ENCODE assay signal across 19 cellular contexts in genomic region chr17:20278805-20279204, GRCh38.
"Had no signal": no experiment of that assay in that cellular context is flagged by ENCODE, and none has a peak within 500 bp of the region (broad histone marks: within the 10 kb centered on the region; RNA-seq: fewer than 3 reads in every experiment).

No MANE protein-coding gene starts in this region.

- H3K4me1 Mint-ChIP-seq: stimulated activated naive B cell treated with anti-CD40 and anti-IgM and Interleukin-4, amounts not matched to agents 10 μg/mL and 1 μg/mL and 100 μg/mL, for 72 hours had no signal

- H3K27ac Mint-ChIP-seq: activated CD4-positive, alpha-beta memory T cell treated with anti-CD3 and anti-CD28 coated beads, Interleukin-2, amount 10 ng/mL, durations not matched to agents 7 days and 5 days; activated CD4-positive, alpha-beta T cell treated with anti-CD3 and anti-CD28 coated beads for 36 hours; activated naive CD8-positive, alpha-beta T cell treated with anti-CD3 and anti-CD28 coated beads, Interleukin-2, amount 10 ng/mL, durations not matched to agents 7 days and 5 days; stimulated activated naive B cell treated with anti-CD40 and anti-IgM and Interleukin-4, amounts not matched to agents 10 μg/mL and 1 μg/mL and 100 μg/mL, for 72 hours; T-helper 17 cell had no signal

- H3K27ac ChIP-seq: brain microvascular endothelial cell, tibial nerve had no signal

- H3K4me3 Mint-ChIP-seq: activated CD4-positive, alpha-beta memory T cell treated with anti-CD3 and anti-CD28 coated beads, Interleukin-2, amount 10 ng/mL, durations not matched to agents 7 days and 5 days; activated CD4-positive, alpha-beta T cell treated with anti-CD3 and anti-CD28 coated beads for 36 hours; activated naive CD8-positive, alpha-beta T cell treated with anti-CD3 and anti-CD28 coated beads, Interleukin-2, amount 10 ng/mL, durations not matched to agents 7 days and 5 days; nephron; stimulated activated naive B cell treated with anti-CD40 and anti-IgM and Interleukin-4, amounts not matched to agents 10 μg/mL and 1 μg/mL and 100 μg/mL, for 72 hours; T-helper 17 cell had no signal

- H3K9me3 ChIP-seq: tibial nerve had no signal

- H3K4me3 ChIP-seq: lung, tibial nerve had no signal

- H3K36me3 ChIP-seq: brain microvascular endothelial cell had no signal

- H3K9me3 Mint-ChIP-seq: activated CD4-positive, alpha-beta memory T cell treated with anti-CD3 and anti-CD28 coated beads, Interleukin-2, amount 10 ng/mL, durations not matched to agents 7 days and 5 days; activated naive CD8-positive, alpha-beta T cell treated with anti-CD3 and anti-CD28 coated beads, Interleukin-2, amount 10 ng/mL, durations not matched to agents 7 days and 5 days; stimulated activated naive B cell treated with anti-CD40 and anti-IgM and Interleukin-4, amounts not matched to agents 10 μg/mL and 1 μg/mL and 100 μg/mL, for 72 hours had no signal

- H3K27me3 Mint-ChIP-seq: activated CD4-positive, alpha-beta memory T cell treated with anti-CD3 and anti-CD28 coated beads, Interleukin-2, amount 10 ng/mL, durations not matched to agents 7 days and 5 days; activated CD4-positive, alpha-beta T cell treated with anti-CD3 and anti-CD28 coated beads for 36 hours; stimulated activated naive B cell treated with anti-CD40 and anti-IgM and Interleukin-4, amounts not matched to agents 10 μg/mL and 1 μg/mL and 100 μg/mL, for 72 hours had no signal

- DNase-seq: activated CD4-positive, alpha-beta memory T cell treated with anti-CD3 and anti-CD28 coated beads, Interleukin-2, amount 10 ng/mL, durations not matched to agents 7 days and 5 days; activated CD4-positive, alpha-beta T cell treated with anti-CD3 and anti-CD28 coated beads for 36 hours; activated CD8-positive, alpha-beta memory T cell treated with anti-CD3 and anti-CD28 coated beads, Interleukin-2, amount 50 U/mL, for 4 hours; activated gamma-delta T cell treated with Interleukin-2 at 50 U/mL for 16 hours; activated naive CD8-positive, alpha-beta T cell treated with anti-CD3 and anti-CD28 coated beads, Interleukin-2, amount 10 ng/mL, durations not matched to agents 7 days and 5 days; activated T-cell treated with anti-CD3 and anti-CD28 coated beads, Interleukin-2, amount 50 U/mL, for 48 hours; brain microvascular endothelial cell; effector CD8-positive, alpha-beta T cell; foreskin fibroblast; left cardiac atrium; nucleus accumbens; posterior cingulate gyrus; retina; stimulated activated CD4-positive, alpha-beta T cell treated with anti-CD3 and anti-CD28 coated beads, Interleukin-4, amount 100 ng/mL, for 1 hour; stimulated activated naive B cell treated with anti-CD40 and anti-IgM and Interleukin-4, amounts not matched to agents 10 μg/mL and 1 μg/mL and 100 μg/mL, for 72 hours; T-helper 17 cell had no signal

- H3K27me3 ChIP-seq: brain microvascular endothelial cell, tibial nerve had no signal

- ATAC-seq: activated CD4-positive, alpha-beta T cell treated with anti-CD3 and anti-CD28 coated beads for 36 hours; left cardiac atrium; stimulated activated naive B cell treated with anti-CD40 and anti-IgM and Interleukin-4, amounts not matched to agents 10 μg/mL and 1 μg/mL and 100 μg/mL, for 72 hours; T-helper 17 cell had no signal
